ENCODE assay signal across 1 cellular context in the genomic region with DNA sequence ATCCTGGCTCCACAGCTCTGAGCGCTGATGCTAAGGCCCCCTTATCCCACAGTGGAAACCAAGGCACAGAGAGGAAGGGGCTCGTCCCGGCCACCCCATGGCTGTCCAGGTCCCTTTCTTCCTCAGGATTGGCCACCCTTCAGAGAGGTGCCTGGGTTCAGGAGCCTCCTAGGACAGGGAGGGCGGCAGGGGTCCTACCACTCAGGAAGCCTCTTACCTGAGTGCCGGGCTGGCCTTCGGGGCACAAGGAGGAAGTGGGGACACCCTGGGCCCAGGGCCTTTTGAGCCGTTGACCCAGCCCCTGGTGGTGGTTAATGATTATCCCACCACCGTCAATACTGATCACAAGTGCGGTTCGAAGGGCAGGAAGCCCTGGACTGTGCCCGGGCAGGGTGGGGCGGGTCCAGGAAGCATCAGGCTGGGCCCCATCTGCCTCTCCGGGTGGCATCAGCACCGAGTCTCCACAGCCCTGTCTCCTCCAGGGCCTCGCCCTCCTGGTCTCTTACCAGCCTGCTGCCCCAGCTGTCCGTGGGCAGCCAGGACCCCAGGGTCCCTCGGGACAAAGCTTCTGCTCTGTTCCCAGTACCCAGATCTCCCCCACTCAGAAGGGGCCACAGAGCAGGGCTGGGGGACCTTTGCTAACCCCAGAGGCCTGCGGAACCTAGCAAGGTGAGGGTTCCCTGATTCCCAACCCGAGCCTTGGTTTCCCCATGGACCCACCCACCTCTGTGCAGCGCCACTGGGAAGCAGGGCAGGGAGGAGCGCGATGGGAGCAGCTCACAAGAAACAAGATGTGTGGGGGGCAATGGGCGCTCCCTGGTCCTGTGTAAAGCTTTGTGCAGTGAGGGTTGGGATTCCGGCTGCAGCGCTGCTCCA.
TF ChIP-seq lines count a peak whose summit lies in the region.

No MANE protein-coding gene starts in this region.

TF ChIP-seq in HepG2, 621 proteins besides CTCF, POLR2A, EP300 and RAD21 (continued from another document and continues in another):
- TF ChIP-seq, protein P1, sequence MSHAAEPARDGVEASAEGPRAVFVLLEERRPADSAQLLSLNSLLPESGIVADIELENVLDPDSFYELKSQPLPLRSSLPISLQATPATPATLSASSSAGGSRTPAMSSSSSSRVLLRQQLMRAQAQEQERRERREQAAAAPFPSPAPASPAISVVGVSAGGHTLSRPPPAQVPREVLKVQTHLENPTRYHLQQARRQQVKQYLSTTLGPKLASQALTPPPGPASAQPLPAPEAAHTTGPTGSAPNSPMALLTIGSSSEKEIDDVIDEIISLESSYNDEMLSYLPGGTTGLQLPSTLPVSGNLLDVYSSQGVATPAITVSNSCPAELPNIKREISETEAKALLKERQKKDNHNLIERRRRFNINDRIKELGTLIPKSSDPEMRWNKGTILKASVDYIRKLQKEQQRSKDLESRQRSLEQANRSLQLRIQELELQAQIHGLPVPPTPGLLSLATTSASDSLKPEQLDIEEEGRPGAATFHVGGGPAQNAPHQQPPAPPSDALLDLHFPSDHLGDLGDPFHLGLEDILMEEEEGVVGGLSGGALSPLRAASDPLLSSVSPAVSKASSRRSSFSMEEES (CRISPR knock-in tag; IDR thresholded peaks at IDR 0.05), result peak; percentile 93
- TF ChIP-seq ZC3H13 (CRISPR knock-in tag; IDR thresholded peaks at IDR 0.05) (peak; percentile 78; the same call in 1 of the 2 replicates), HNRNPUL1 (IDR thresholded peaks at IDR 0.05; ENCODE audit: low read depth, low read length) (no peak; the same call in 1 of the 2 replicates), MXI1 (IDR thresholded peaks at IDR 0.05; ENCODE audit: borderline replicate concordance, low read depth, low read length) (peak; percentile 70; the same call in 1 of the 3 replicates), MTA3 (CRISPR knock-in tag; IDR thresholded peaks at IDR 0.05) (no peak), ZNF619 (CRISPR knock-in tag; IDR thresholded peaks at IDR 0.05) (no peak; the same call in 1 of the 2 replicates), SNAI1 (CRISPR knock-in tag; IDR thresholded peaks at IDR 0.05; ENCODE audit: borderline replicate concordance) (no peak), NFYB (CRISPR knock-in tag; IDR thresholded peaks at IDR 0.05) (no peak; the same call in 1 of the 2 replicates), ZBTB21 (CRISPR knock-in tag; IDR thresholded peaks at IDR 0.05) (no peak; the same call in 1 of the 2 replicates), HDAC2 (CRISPR knock-in tag; IDR thresholded peaks at IDR 0.05) (peak; percentile 89), ZNF788 (CRISPR knock-in tag; IDR thresholded peaks at IDR 0.05; ENCODE audit: borderline replicate concordance) (peak; percentile 76; the same call in 1 of the 2 replicates), FOXM1 (CRISPR knock-in tag; IDR thresholded peaks at IDR 0.05) (no peak), ZNF546 (CRISPR knock-in tag; conservative IDR thresholded peaks at IDR 0.05) (no peak; the same call in 1 of the 2 replicates), KIAA2018 (CRISPR knock-in tag; IDR thresholded peaks at IDR 0.05; ENCODE audit: borderline replicate concordance) (no peak; the same call in 1 of the 2 replicates), NONO (IDR thresholded peaks at IDR 0.05) (no peak), NONO (CRISPR knock-in tag; conservative IDR thresholded peaks at IDR 0.05) (no peak; the same call in 1 of the 2 replicates), EED (CRISPR knock-in tag; IDR thresholded peaks at IDR 0.05) (no peak), HHEX (CRISPR knock-in tag; IDR thresholded peaks at IDR 0.05) (no peak), PAF1 (CRISPR knock-in tag; IDR thresholded peaks at IDR 0.05) (no peak), ZNF691 (CRISPR knock-in tag; IDR thresholded peaks at IDR 0.05; ENCODE audit: borderline replicate concordance, low read depth) (no peak; the same call in 1 of the 2 replicates), ZMYM3 (CRISPR knock-in tag; IDR thresholded peaks at IDR 0.05) (peak; percentile 75; the same call in 1 of the 2 replicates), ZNF180 (CRISPR knock-in tag; IDR thresholded peaks at IDR 0.05; ENCODE audit: borderline replicate concordance, low read depth) (no peak), RFX5 (IDR thresholded peaks at IDR 0.05; ENCODE audit: low read depth, low read length) (no peak), ERF (CRISPR knock-in tag; IDR thresholded peaks at IDR 0.05) (peak; percentile 67), ZNF451 (CRISPR knock-in tag; IDR thresholded peaks at IDR 0.05) (peak; percentile 77; the same call in 1 of the 2 replicates), ZBTB1 (CRISPR knock-in tag; IDR thresholded peaks at IDR 0.05; ENCODE audit: borderline replicate concordance) (no peak), HOXD1 (CRISPR knock-in tag; IDR thresholded peaks at IDR 0.05) (peak; percentile 85), DDIT3 (CRISPR knock-in tag; IDR thresholded peaks at IDR 0.05) (no peak)
- TF ChIP-seq, protein P2, sequence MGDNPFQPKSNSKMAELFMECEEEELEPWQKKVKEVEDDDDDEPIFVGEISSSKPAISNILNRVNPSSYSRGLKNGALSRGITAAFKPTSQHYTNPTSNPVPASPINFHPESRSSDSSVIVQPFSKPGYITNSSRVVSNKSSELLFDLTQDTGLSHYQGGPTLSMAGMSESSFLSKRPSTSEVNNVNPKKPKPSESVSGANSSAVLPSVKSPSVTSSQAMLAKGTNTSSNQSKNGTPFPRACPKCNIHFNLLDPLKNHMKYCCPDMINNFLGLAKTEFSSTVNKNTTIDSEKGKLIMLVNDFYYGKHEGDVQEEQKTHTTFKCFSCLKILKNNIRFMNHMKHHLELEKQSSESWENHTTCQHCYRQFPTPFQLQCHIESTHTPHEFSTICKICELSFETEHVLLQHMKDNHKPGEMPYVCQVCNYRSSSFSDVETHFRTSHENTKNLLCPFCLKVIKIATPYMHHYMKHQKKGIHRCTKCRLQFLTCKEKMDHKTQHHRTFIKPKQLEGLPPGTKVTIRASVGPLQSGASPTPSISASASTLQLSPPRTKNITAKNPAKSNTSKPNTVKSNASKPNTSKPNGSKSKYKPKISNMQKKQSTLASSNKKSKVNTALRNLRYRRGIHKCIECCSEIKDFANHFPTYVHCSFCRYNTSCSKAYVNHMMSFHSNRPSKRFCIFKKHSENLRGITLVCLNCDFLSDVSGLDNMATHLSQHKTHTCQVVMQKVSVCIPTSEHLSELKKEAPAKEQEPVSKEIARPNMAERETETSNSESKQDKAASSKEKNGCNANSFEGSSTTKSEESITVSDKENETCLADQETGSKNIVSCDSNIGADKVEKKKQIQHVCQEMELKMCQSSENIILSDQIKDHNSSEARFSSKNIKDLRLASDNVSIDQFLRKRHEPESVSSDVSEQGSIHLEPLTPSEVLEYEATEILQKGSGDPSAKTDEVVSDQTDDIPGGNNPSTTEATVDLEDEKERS (CRISPR knock-in tag; IDR thresholded peaks at IDR 0.05), result no peak; the same call in 1 of the 2 replicates
- TF ChIP-seq, protein P3, sequence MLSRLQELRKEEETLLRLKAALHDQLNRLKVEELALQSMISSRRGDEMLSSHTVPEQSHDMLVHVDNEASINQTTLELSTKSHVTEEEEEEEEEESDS (CRISPR knock-in tag; IDR thresholded peaks at IDR 0.05; ENCODE audit: borderline replicate concordance), result peak; percentile 41; the same call in 1 of the 2 replicates
- TF ChIP-seq, protein P4, sequence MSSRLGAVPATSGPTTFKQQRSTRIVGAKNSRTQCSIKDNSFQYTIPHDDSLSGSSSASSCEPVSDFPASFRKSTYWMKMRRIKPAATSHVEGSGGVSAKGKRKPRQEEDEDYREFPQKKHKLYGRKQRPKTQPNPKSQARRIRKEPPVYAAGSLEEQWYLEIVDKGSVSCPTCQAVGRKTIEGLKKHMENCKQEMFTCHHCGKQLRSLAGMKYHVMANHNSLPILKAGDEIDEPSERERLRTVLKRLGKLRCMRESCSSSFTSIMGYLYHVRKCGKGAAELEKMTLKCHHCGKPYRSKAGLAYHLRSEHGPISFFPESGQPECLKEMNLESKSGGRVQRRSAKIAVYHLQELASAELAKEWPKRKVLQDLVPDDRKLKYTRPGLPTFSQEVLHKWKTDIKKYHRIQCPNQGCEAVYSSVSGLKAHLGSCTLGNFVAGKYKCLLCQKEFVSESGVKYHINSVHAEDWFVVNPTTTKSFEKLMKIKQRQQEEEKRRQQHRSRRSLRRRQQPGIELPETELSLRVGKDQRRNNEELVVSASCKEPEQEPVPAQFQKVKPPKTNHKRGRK (CRISPR knock-in tag; IDR thresholded peaks at IDR 0.05), result no peak
- TF ChIP-seq, protein P5, sequence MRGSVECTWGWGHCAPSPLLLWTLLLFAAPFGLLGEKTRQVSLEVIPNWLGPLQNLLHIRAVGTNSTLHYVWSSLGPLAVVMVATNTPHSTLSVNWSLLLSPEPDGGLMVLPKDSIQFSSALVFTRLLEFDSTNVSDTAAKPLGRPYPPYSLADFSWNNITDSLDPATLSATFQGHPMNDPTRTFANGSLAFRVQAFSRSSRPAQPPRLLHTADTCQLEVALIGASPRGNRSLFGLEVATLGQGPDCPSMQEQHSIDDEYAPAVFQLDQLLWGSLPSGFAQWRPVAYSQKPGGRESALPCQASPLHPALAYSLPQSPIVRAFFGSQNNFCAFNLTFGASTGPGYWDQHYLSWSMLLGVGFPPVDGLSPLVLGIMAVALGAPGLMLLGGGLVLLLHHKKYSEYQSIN (CRISPR knock-in tag; IDR thresholded peaks at IDR 0.05; ENCODE audit: borderline replicate concordance), result no peak
